In genomic region chr2:169585673-169586072, GRCh38 we compare ENCODE assay signal across 8 cellular contexts. TPM values are rescaled to one million over a fixed set of nuclear protein-coding genes. Genes with fewer than 3 reads are reported as not detected.
DNase-seq lines count a peak whose midpoint lies in the region; ATAC-seq and TF ChIP-seq lines count a peak whose summit lies in the region.

No MANE protein-coding gene starts in this region.

- CTCF ChIA-PET in BJ (lab: Yijun Ruan, JAX), result no interaction called here

- TF ChIP-seq CTCF in BJ (IDR thresholded peaks at IDR 0.05; ENCODE audit: insufficient read depth, low read depth, low read length), result no peak
- TF ChIP-seq CTCF in LNCaP clone FGC (IDR thresholded peaks at IDR 0.05; ENCODE audit: control insufficient read depth, extremely low read depth, insufficient read depth), result no peak
- TF ChIP-seq CTCF in natural killer cell (IDR thresholded peaks at IDR 0.05), result no peak

- H3K9me3 Mint-ChIP-seq in natural killer cell, result peaks cover 0 to 3% of the 10 kb centered on the region in 2 donors

- peak overlapping the region; percentile 97 to 99 for H3K27ac Mint-ChIP-seq in natural killer cell

- intact Hi-C loops in natural killer cell (cut with micrococcal nuclease), result loop anchor here (2.0 to 10.0 kb wide), 2 partner anchors 109 to 239 kb away; partner anchors contain the start of genes CFAP210, METTL5, PHOSPHO2 and UBR3

- ATAC-seq in natural killer cell, result no peak
- ATAC-seq in HG03045 (IDR thresholded peaks at IDR 0.05; ENCODE audit: unreplicated experiment), result no peak
- no peak for ATAC-seq in GM18867 (IDR thresholded peaks at IDR 0.05; ENCODE audit: unreplicated experiment)

- no peaks in the 10 kb centered on the region for H3K36me3 ChIP-seq in BJ (ENCODE audit: control insufficient read depth, insufficient read depth, low read length)

- no peaks in the 10 kb centered on the region for H3K36me3 Mint-ChIP-seq in natural killer cell

- POLR2A ChIA-PET in BJ (lab: Charles Lee), result no interaction called here

- peak overlapping the region; percentile 96 for H3K4me3 Mint-ChIP-seq in natural killer cell

- H3K4me3 ChIP-seq in BJ (ENCODE audit: low read depth, low read length), result peak overlapping the region; percentile 69
- H3K4me3 ChIP-seq in LNCaP clone FGC (ENCODE audit: low read depth, low read length), result peak overlapping the region; percentile 97

- no peaks in the 10 kb centered on the region for H3K27me3 ChIP-seq in BJ (ENCODE audit: control insufficient read depth, insufficient read depth, low read length)

- H3K4me1 Mint-ChIP-seq in natural killer cell, result peaks cover 38 to 43% of the 10 kb centered on the region in 2 donors

- DNase-seq in BJ (ENCODE audit: low read depth), result no peak
- no peak for DNase-seq in LNCaP clone FGC (ENCODE audit: low read depth)
- DNase-seq in dermis blood vessel endothelial cell, result peak; percentile 20
- no peak for DNase-seq in natural killer cell
- DNase-seq in NCI-H1048 (lab: John Stamatoyannopoulos, UW), result no peak
- DNase-seq in stimulated activated CD4-positive, alpha-beta T cell treated with anti-CD3 and anti-CD28 coated beads, Interleukin-4, amount 100 ng/mL, for 24 hours, result no peak

- H3K27me3 Mint-ChIP-seq in natural killer cell (ENCODE audit: low read depth in 2 of 2), result no peaks in the 10 kb centered on the region

RNA-seq across cellular contexts. Expression of gene PPIG, which starts 1.5 kb away (rescaled TPM):
- polyA plus RNA-seq in BJ (2011; rRNA removed), result 11.7 and 19.1 TPM in 2 replicates
- polyA minus RNA-seq in BJ (2011; rRNA and poly(A)+ RNA removed), result 6.2 and 6.3 TPM in 2 replicates
- total RNA-seq in dermis blood vessel endothelial cell (31.6 and 34.2 TPM in 2 replicates), natural killer cell (10 to 100 TPM; 42.2 to 58.3 (median 56.1) TPM)

RNA-seq across cellular contexts. Expression of gene FASTKD1, which starts 12.0 kb away (rescaled TPM):
- 5.8 and 13.5 TPM in 2 replicates for polyA plus RNA-seq in BJ (2011; rRNA removed)
- 5.2 and 5.5 TPM in 2 replicates for polyA minus RNA-seq in BJ (2011; rRNA and poly(A)+ RNA removed)
- total RNA-seq in dermis blood vessel endothelial cell (22.8 and 29.1 TPM in 2 replicates), natural killer cell (10 to 100 TPM; 10.9 to 14.1 (median 12.5) TPM)
